In genomic region chr2:172928754-172929153, GRCh38 we compare ENCODE assay signal across 12 cellular contexts.
DNase-seq lines count a peak whose midpoint lies in the region; ATAC-seq and TF ChIP-seq lines count a peak whose summit lies in the region.
"Had no signal": no experiment of that assay in that cellular context is flagged by ENCODE, and none has a peak within 500 bp of the region (broad histone marks: within the 10 kb centered on the region; RNA-seq: fewer than 3 reads in every experiment).

No MANE protein-coding gene starts in this region.

- CTCF ChIA-PET in activated CD4-positive, alpha-beta T cell treated with anti-CD3 and anti-CD28 coated beads for 36 hours (lab: Charles Lee) = no interaction called here

- DNase-seq in G401 (ENCODE audit: low spot score) (peak; percentile 31), RPMI7951 (ENCODE audit: low read depth) (peak; percentile 21), fibroblast of pulmonary artery (ENCODE audit: low read depth) (peak; percentile 87), osteoblast (ENCODE audit: insufficient read length, low spot score, missing footprints) (no peak), NCI-H526 (lab: John Stamatoyannopoulos, UW) (no peak), progenitor cell of endocrine pancreas (ENCODE audit: low spot score, unreplicated experiment) (no peak)
- DNase-seq in activated CD4-positive, alpha-beta T cell treated with anti-CD3 and anti-CD28 coated beads for 36 hours = no peak
- no peak for DNase-seq in activated CD4-positive, alpha-beta T cell treated with anti-CD3 and anti-CD28 coated beads for 4 hours
- DNase-seq: activated CD4-positive, alpha-beta T cell treated with anti-CD3 and anti-CD28 coated beads for 48 hours; activated naive CD4-positive, alpha-beta T cell treated with Interleukin-2 at 50 U/mL for 16 hours; left colon; NCI-H1436 treated with DMSO at 0.1 percent for 48 hours had no signal

- H2AFZ ChIP-seq in osteoblast (ENCODE audit: low read length) = no peak overlapping the region

- H3K4me2 ChIP-seq in osteoblast (ENCODE audit: insufficient read depth, low read length) = peak overlapping the region; percentile 67

- no peaks in the 10 kb centered on the region for H4K20me1 ChIP-seq in osteoblast (ENCODE audit: insufficient read depth, low read length)

- H3K9me3 Mint-ChIP-seq in activated CD4-positive, alpha-beta T cell treated with anti-CD3 and anti-CD28 coated beads for 36 hours (ENCODE audit: low read depth) = no peaks in the 10 kb centered on the region
- no peaks in the 10 kb centered on the region for H3K9me3 Mint-ChIP-seq in progenitor cell of endocrine pancreas (ENCODE audit: low read depth)

- H3K27me3 Mint-ChIP-seq in activated CD4-positive, alpha-beta T cell treated with anti-CD3 and anti-CD28 coated beads for 36 hours = peaks cover 8% of the 10 kb centered on the region
- H3K27me3 Mint-ChIP-seq in progenitor cell of endocrine pancreas = no peaks in the 10 kb centered on the region

- H3K4me1 ChIP-seq in osteoblast (ENCODE audit: insufficient read depth, low read length) = peaks cover 24% of the 10 kb centered on the region

- no peaks in the 10 kb centered on the region for H3K36me3 ChIP-seq in osteoblast (ENCODE audit: insufficient read depth, low read length)

- no peaks in the 10 kb centered on the region for H3K27me3 ChIP-seq in osteoblast (ENCODE audit: insufficient read depth, low read length)

- H3K9me3 ChIP-seq in osteoblast (ENCODE audit: low read depth, low read length) = no peaks in the 10 kb centered on the region

- H3K4me3 Mint-ChIP-seq in activated CD4-positive, alpha-beta T cell treated with anti-CD3 and anti-CD28 coated beads for 36 hours = no peak overlapping the region
- H3K4me3 Mint-ChIP-seq in progenitor cell of endocrine pancreas (ENCODE audit: low read depth) = no peak overlapping the region

- H3K27ac Mint-ChIP-seq in activated CD4-positive, alpha-beta T cell treated with anti-CD3 and anti-CD28 coated beads for 36 hours = no peak overlapping the region
- H3K27ac Mint-ChIP-seq in progenitor cell of endocrine pancreas = no peak overlapping the region

- peak overlapping the region; percentile 47 for H3K4me3 ChIP-seq in fibroblast of pulmonary artery (replicated peaks; ENCODE audit: low read depth, low read length)
- H3K4me3 ChIP-seq in osteoblast (ENCODE audit: insufficient read depth, low read length) = no peak overlapping the region

- in situ Hi-C loops in G401 (cut with HindIII; ENCODE audit: low sequenced_read_pairs) = no loop called here

- peaks cover 5% of the 10 kb centered on the region for H3K4me1 Mint-ChIP-seq in activated CD4-positive, alpha-beta T cell treated with anti-CD3 and anti-CD28 coated beads for 36 hours
- H3K4me1 Mint-ChIP-seq in progenitor cell of endocrine pancreas (ENCODE audit: low read depth) = peaks cover 31% of the 10 kb centered on the region

- no peak for ATAC-seq in activated CD4-positive, alpha-beta T cell treated with anti-CD3 and anti-CD28 coated beads for 36 hours
- ATAC-seq: left colon had no signal

- no peaks in the 10 kb centered on the region for H3K36me3 Mint-ChIP-seq in activated CD4-positive, alpha-beta T cell treated with anti-CD3 and anti-CD28 coated beads for 36 hours (ENCODE audit: low read depth)
- no peaks in the 10 kb centered on the region for H3K36me3 Mint-ChIP-seq in progenitor cell of endocrine pancreas (ENCODE audit: insufficient read depth)

- H3K27ac ChIP-seq in osteoblast (ENCODE audit: low read depth, low read length) = no peak overlapping the region

- intact Hi-C loops in activated CD4-positive, alpha-beta T cell treated with anti-CD3 and anti-CD28 coated beads for 36 hours (cut with DNase I, micrococcal nuclease) = no loop called here

- no peaks in the 10 kb centered on the region for H3K79me2 ChIP-seq in osteoblast (ENCODE audit: insufficient read depth, low read length)

- POLR2A ChIA-PET in activated CD4-positive, alpha-beta T cell treated with anti-CD3 and anti-CD28 coated beads for 36 hours (lab: Charles Lee) = no interaction called here

- TF ChIP-seq CTCF in fibroblast of pulmonary artery (IDR thresholded peaks at IDR 0.05; ENCODE audit: low read length, missing control alignments) (no peak), osteoblast (IDR thresholded peaks at IDR 0.05; ENCODE audit: extremely low read depth, low read depth, low read length) (no peak), progenitor cell of endocrine pancreas (IDR thresholded peaks at IDR 0.05; ENCODE audit: unreplicated experiment) (no peak)

Comparison
In these comparisons a context has a peak if more than half of its experiments do, and no peak if none do; other contexts are left out.
1. DNase-seq: peak in G401 (single experiment), RPMI7951 (single experiment) and fibroblast of pulmonary artery (single experiment); none in osteoblast (single experiment), NCI-H526 (0 of 2), activated CD4-positive, alpha-beta T cell treated with anti-CD3 and anti-CD28 coated beads for 36 hours (single experiment), progenitor cell of endocrine pancreas (single experiment) and activated CD4-positive, alpha-beta T cell treated with anti-CD3 and anti-CD28 coated beads for 4 hours (0 of 2).